In genomic region chr12:58978717-58979116, GRCh38 we compare ENCODE assay signal across 28 cellular contexts. TPM values are rescaled to one million over a fixed set of nuclear protein-coding genes. Genes with fewer than 3 reads are reported as not detected.
"Had no signal": no experiment of that assay in that cellular context is flagged by ENCODE, and none has a peak within 500 bp of the region (broad histone marks: within the 10 kb centered on the region; RNA-seq: fewer than 3 reads in every experiment).

No MANE protein-coding gene starts in this region.

- H3K4me1 Mint-ChIP-seq: neural crest cell; stimulated activated effector memory CD8-positive, alpha-beta T cell treated with anti-CD3 and anti-CD28 coated beads, Interleukin-12 subunit alpha, Interleukin-12 subunit beta, amount 100 ng/mL, for 72 hours; stimulated activated naive B cell treated with anti-CD40 and anti-IgM and Interleukin-4, amounts not matched to agents 10 μg/mL and 1 μg/mL and 100 μg/mL, for 72 hours had no signal

- H2AFZ ChIP-seq: parathyroid adenoma had no signal

- H3K9me3 ChIP-seq: ovary, psoas muscle, right lobe of liver, sigmoid colon, stomach, thoracic aorta, thyroid gland, tibial nerve, upper lobe of left lung, vagina had no signal

- ATAC-seq: natural killer cell treated with Interleukin-12 subunit alpha and Interleukin-12 subunit beta and Interleukin-15 and Interleukin-18, amount 100 ng/mL, for 72 hours; psoas muscle; right cardiac atrium; right lobe of liver; stimulated activated effector memory CD8-positive, alpha-beta T cell treated with anti-CD3 and anti-CD28 coated beads, Interleukin-12 subunit alpha, Interleukin-12 subunit beta, amount 100 ng/mL, for 72 hours; stimulated activated naive B cell treated with anti-CD40 and anti-IgM and Interleukin-4, amounts not matched to agents 10 μg/mL and 1 μg/mL and 100 μg/mL, for 72 hours had no signal

- H3K4me1 ChIP-seq: parathyroid adenoma, psoas muscle, right lobe of liver, sigmoid colon, stomach, tibial nerve, upper lobe of left lung, vagina had no signal

- H3K79me2 ChIP-seq: parathyroid adenoma had no signal

- H3K27me3 ChIP-seq: ovary, right lobe of liver, sigmoid colon, stomach, thyroid gland, tibial nerve, upper lobe of left lung, vagina had no signal

- H3K27ac Mint-ChIP-seq: natural killer cell treated with Interleukin-12 subunit alpha and Interleukin-12 subunit beta and Interleukin-15 and Interleukin-18, amount 100 ng/mL, for 72 hours; progenitor cell of endocrine pancreas; stimulated activated effector memory CD8-positive, alpha-beta T cell treated with anti-CD3 and anti-CD28 coated beads, Interleukin-12 subunit alpha, Interleukin-12 subunit beta, amount 100 ng/mL, for 72 hours; stimulated activated naive B cell treated with anti-CD40 and anti-IgM and Interleukin-4, amounts not matched to agents 10 μg/mL and 1 μg/mL and 100 μg/mL, for 72 hours; stimulated activated naive CD8-positive, alpha-beta T cell treated with anti-CD3 and anti-CD28 coated beads, Interleukin-15, Interleukin-2, amounts not matched to agents 100 ng/mL and 50 ng/mL, for 24 hours had no signal

- H3K27me3 Mint-ChIP-seq: natural killer cell treated with Interleukin-12 subunit alpha and Interleukin-12 subunit beta and Interleukin-15 and Interleukin-18, amount 100 ng/mL, for 72 hours; progenitor cell of endocrine pancreas; stimulated activated naive B cell treated with anti-CD40 and anti-IgM and Interleukin-4, amounts not matched to agents 10 μg/mL and 1 μg/mL and 100 μg/mL, for 72 hours; stimulated activated naive CD8-positive, alpha-beta T cell treated with anti-CD3 and anti-CD28 coated beads, Interleukin-15, Interleukin-2, amounts not matched to agents 100 ng/mL and 50 ng/mL, for 24 hours had no signal

- H3K9ac ChIP-seq: parathyroid adenoma had no signal

- H3K4me3 Mint-ChIP-seq: natural killer cell treated with Interleukin-12 subunit alpha and Interleukin-12 subunit beta and Interleukin-15 and Interleukin-18, amount 100 ng/mL, for 72 hours; nephron progenitor cell; neural crest cell; stimulated activated effector memory CD8-positive, alpha-beta T cell treated with anti-CD3 and anti-CD28 coated beads, Interleukin-12 subunit alpha, Interleukin-12 subunit beta, amount 100 ng/mL, for 72 hours; stimulated activated naive B cell treated with anti-CD40 and anti-IgM and Interleukin-4, amounts not matched to agents 10 μg/mL and 1 μg/mL and 100 μg/mL, for 72 hours; stimulated activated naive CD8-positive, alpha-beta T cell treated with anti-CD3 and anti-CD28 coated beads, Interleukin-15, Interleukin-2, amounts not matched to agents 100 ng/mL and 50 ng/mL, for 24 hours had no signal

- DNase-seq: nephron progenitor cell; occipital lobe; ovary; posterior cingulate gyrus; psoas muscle; right cardiac atrium; right lobe of liver; sigmoid colon; small intestine; stimulated activated CD4-positive, alpha-beta T cell treated with anti-CD3 and anti-CD28 coated beads, Interleukin-15, amount 100 ng/mL, for 24 hours; stimulated activated CD4-positive, alpha-beta T cell treated with anti-CD3 and anti-CD28 coated beads, Interleukin-2, amount 100 ng/mL, for 24 hours; stimulated activated CD4-positive, alpha-beta T cell treated with anti-CD3 and anti-CD28 coated beads, Interleukin-2, amount 100 ng/mL, for 48 hours; stimulated activated CD4-positive, alpha-beta T cell treated with anti-CD3 and anti-CD28 coated beads, Interleukin-4, amount 100 ng/mL, for 24 hours; stimulated activated naive B cell treated with anti-CD40 and anti-IgM and Interleukin-4, amounts not matched to agents 10 μg/mL and 1 μg/mL and 100 μg/mL, for 72 hours; stimulated activated naive CD4-positive, alpha-beta T cell treated with Interleukin-2 at 50 U/mL for 16 hours; stomach; thyroid gland; trophoblast cell; upper lobe of left lung had no signal

- H3K36me3 ChIP-seq: ovary, right lobe of liver, sigmoid colon, stomach, thoracic aorta, thyroid gland, tibial nerve, upper lobe of left lung, vagina had no signal

- H3K36me3 Mint-ChIP-seq: natural killer cell treated with Interleukin-12 subunit alpha and Interleukin-12 subunit beta and Interleukin-15 and Interleukin-18, amount 100 ng/mL, for 72 hours; stimulated activated effector memory CD8-positive, alpha-beta T cell treated with anti-CD3 and anti-CD28 coated beads, Interleukin-12 subunit alpha, Interleukin-12 subunit beta, amount 100 ng/mL, for 72 hours; stimulated activated naive B cell treated with anti-CD40 and anti-IgM and Interleukin-4, amounts not matched to agents 10 μg/mL and 1 μg/mL and 100 μg/mL, for 72 hours had no signal

- H3K9me3 Mint-ChIP-seq: nephron progenitor cell; neural crest cell; stimulated activated naive B cell treated with anti-CD40 and anti-IgM and Interleukin-4, amounts not matched to agents 10 μg/mL and 1 μg/mL and 100 μg/mL, for 72 hours had no signal

- H3K4me3 ChIP-seq: ovary, psoas muscle, right lobe of liver, sigmoid colon, stomach, thoracic aorta, thyroid gland, tibial nerve, upper lobe of left lung, vagina had no signal

- H3K27ac ChIP-seq: ovary, parathyroid adenoma, psoas muscle, right lobe of liver, sigmoid colon, stomach, thoracic aorta, thyroid gland, tibial nerve, upper lobe of left lung, vagina had no signal

RNA-seq across cellular contexts. Expression of gene LRIG3, which starts 58.4 kb away (rescaled TPM):
- total RNA-seq: natural killer cell treated with Interleukin-12 subunit alpha and Interleukin-12 subunit beta and Interleukin-15 and Interleukin-18, amount 100 ng/mL, for 72 hours had no signal
